Comparison of ENCODE assay signal across 34 cellular contexts in the genomic region with DNA sequence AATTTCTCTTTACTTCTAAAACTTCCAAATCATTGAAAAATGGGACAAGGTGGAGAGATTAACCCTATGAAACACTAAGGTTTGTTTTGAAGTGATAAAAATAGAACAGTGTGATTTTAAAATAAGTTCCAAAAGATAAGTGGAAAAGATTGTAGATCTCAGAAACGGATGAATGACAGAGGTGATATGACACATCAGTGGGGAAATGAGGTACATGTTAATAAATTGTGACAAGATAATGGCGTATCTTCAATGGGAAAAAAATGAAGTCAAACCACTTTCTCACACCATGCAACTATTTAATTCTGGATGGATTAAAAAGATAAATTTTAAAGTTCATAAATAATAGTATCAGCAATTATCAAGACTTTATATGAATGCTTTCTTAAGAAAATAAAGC.
"Had no signal": no experiment of that assay in that cellular context is flagged by ENCODE, and none has a peak within 500 bp of the region (broad histone marks: within the 10 kb centered on the region; RNA-seq: fewer than 3 reads in every experiment).

No MANE protein-coding gene starts in this region.

- H3K27ac ChIP-seq: KMS-11 had no signal

- H3K9me3 ChIP-seq: MG63 had no signal

- H3K27me3 ChIP-seq: MG63 had no signal

- H3K4me2 ChIP-seq: KMS-11 had no signal

- DNase-seq: Karpas-422, Kasumi-1, MG63, MM.1S, MV-4-11, NCI-H1048, NCI-H1092, NCI-H1092 treated with DMSO at 0.1 percent for 48 hours, NCI-H1105, NCI-H1105 treated with DMSO at 0.1 percent for 48 hours, NCI-H1417, NCI-H1417 treated with DMSO at 0.1 percent for 48 hours, NCI-H1436, NCI-H1436 treated with DMSO at 0.1 percent for 48 hours, NCI-H146, NCI-H1694, NCI-H1694 treated with DMSO at 0.1 percent for 48 hours, NCI-H187, NCI-H187 treated with DMSO at 0.1 percent for 48 hours, NCI-H1930, NCI-H2029, NCI-H2029 treated with DMSO at 0.1 percent for 48 hours, NCI-H2081, NCI-H2081 treated with DMSO at 0.1 percent for 48 hours, NCI-H2107, NCI-H2171, NCI-H2171 treated with DMSO at 0.1 percent for 48 hours, NCI-H2227 treated with DMSO at 0.1 percent for 48 hours, NCI-H226, NCI-H345, NCI-H446, NCI-H446 treated with DMSO at 0.1 percent for 48 hours, NCI-H510A had no signal

- H3K4me3 ChIP-seq: MG63 had no signal

- H3K9ac ChIP-seq: KMS-11 had no signal

- H3K36me3 ChIP-seq: MG63 had no signal
